In genomic region chr1:69662321-69662720, GRCh38 we compare ENCODE assay signal across 25 cellular contexts.
"Had no signal": no experiment of that assay in that cellular context is flagged by ENCODE, and none has a peak within 500 bp of the region (broad histone marks: within the 10 kb centered on the region; RNA-seq: fewer than 3 reads in every experiment).

No MANE protein-coding gene starts in this region.

- H3K4me1 ChIP-seq: heart right ventricle, left lung, lower lobe of right lung, sigmoid colon, suprapubic skin had no signal

- H3K27ac ChIP-seq: cardiac muscle cell, heart right ventricle, left lung, lower lobe of right lung, neutrophil, sigmoid colon, suprapubic skin had no signal

- H3K27me3 ChIP-seq: cardiac muscle cell, heart right ventricle, left lung, neutrophil, sigmoid colon, suprapubic skin, tibial nerve had no signal

- H3K36me3 ChIP-seq: cardiac muscle cell, heart right ventricle, left lung, lower lobe of right lung, neutrophil, sigmoid colon, suprapubic skin, tibial nerve had no signal

- H3K36me3 Mint-ChIP-seq: stimulated activated memory B cell treated with anti-CD40 and anti-IgM and Interleukin-4, amounts not matched to agents 10 μg/mL and 1 μg/mL and 100 μg/mL, for 72 hours had no signal

- H3K9me3 ChIP-seq: neutrophil, suprapubic skin had no signal

- H3K4me3 ChIP-seq: cardiac muscle cell, heart right ventricle, left lung, lower lobe of right lung, sigmoid colon, suprapubic skin, tibial nerve had no signal

- H3K27ac Mint-ChIP-seq: activated CD4-positive, alpha-beta T cell treated with anti-CD3 and anti-CD28 coated beads for 36 hours; activated naive CD4-positive, alpha-beta T cell treated with anti-CD3 and anti-CD28 coated beads, Interleukin-2, amount 50 U/mL, for 72 hours; activated T-cell treated with anti-CD3 and anti-CD28 coated beads, Interleukin-2, amount 50 U/mL, for 72 hours; nephron; progenitor cell of endocrine pancreas; stimulated activated memory B cell treated with anti-CD40 and anti-IgM and Interleukin-4, amounts not matched to agents 10 μg/mL and 1 μg/mL and 100 μg/mL, for 72 hours; stimulated activated naive CD8-positive, alpha-beta T cell treated with anti-CD3 and anti-CD28 coated beads, Interleukin-15, amount 100 ng/mL, for 72 hours had no signal

- H3K27me3 Mint-ChIP-seq: activated CD4-positive, alpha-beta T cell treated with anti-CD3 and anti-CD28 coated beads for 36 hours; brain; progenitor cell of endocrine pancreas; stimulated activated memory B cell treated with anti-CD40 and anti-IgM and Interleukin-4, amounts not matched to agents 10 μg/mL and 1 μg/mL and 100 μg/mL, for 72 hours; stimulated activated naive CD8-positive, alpha-beta T cell treated with anti-CD3 and anti-CD28 coated beads, Interleukin-15, amount 100 ng/mL, for 72 hours had no signal

- DNase-seq: activated CD4-positive, alpha-beta T cell treated with anti-CD3 and anti-CD28 coated beads for 36 hours; activated CD4-positive, CD25-positive, alpha-beta regulatory T cell; activated naive CD4-positive, alpha-beta T cell; activated T-cell treated with anti-CD3 and anti-CD28 coated beads for 4 hours; activated T-cell treated with anti-CD3 and anti-CD28 coated beads, Interleukin-2, amount 50 U/mL, for 72 hours; anterior cingulate cortex; cortex of kidney; heart right ventricle; kidney glomerular epithelial cell; left lung; lower lobe of right lung; sigmoid colon; small intestine; stimulated activated CD4-positive, alpha-beta T cell treated with anti-CD3 and anti-CD28 coated beads, Interleukin-4, amount 100 ng/mL, for 24 hours; stimulated activated naive CD8-positive, alpha-beta T cell treated with anti-CD3 and anti-CD28 coated beads, Interleukin-15, amount 100 ng/mL, for 72 hours; T-helper 1 cell had no signal

- H3K4me3 Mint-ChIP-seq: activated CD4-positive, alpha-beta T cell treated with anti-CD3 and anti-CD28 coated beads for 36 hours; activated T-cell treated with anti-CD3 and anti-CD28 coated beads, Interleukin-2, amount 50 U/mL, for 72 hours; brain; nephron; stimulated activated memory B cell treated with anti-CD40 and anti-IgM and Interleukin-4, amounts not matched to agents 10 μg/mL and 1 μg/mL and 100 μg/mL, for 72 hours; stimulated activated naive CD8-positive, alpha-beta T cell treated with anti-CD3 and anti-CD28 coated beads, Interleukin-15, amount 100 ng/mL, for 72 hours had no signal

- H3K4me1 Mint-ChIP-seq: nephron; stimulated activated memory B cell treated with anti-CD40 and anti-IgM and Interleukin-4, amounts not matched to agents 10 μg/mL and 1 μg/mL and 100 μg/mL, for 72 hours; stimulated activated naive CD8-positive, alpha-beta T cell treated with anti-CD3 and anti-CD28 coated beads, Interleukin-15, amount 100 ng/mL, for 72 hours had no signal

- ATAC-seq: activated CD4-positive, alpha-beta T cell treated with anti-CD3 and anti-CD28 coated beads for 36 hours; activated naive CD4-positive, alpha-beta T cell treated with anti-CD3 and anti-CD28 coated beads, Interleukin-2, amount 50 U/mL, for 72 hours; activated T-cell treated with anti-CD3 and anti-CD28 coated beads, Interleukin-2, amount 50 U/mL, for 72 hours; heart right ventricle; left lung; lower lobe of right lung; stimulated activated memory B cell treated with anti-CD40 and anti-IgM and Interleukin-4, amounts not matched to agents 10 μg/mL and 1 μg/mL and 100 μg/mL, for 72 hours; stimulated activated naive CD8-positive, alpha-beta T cell treated with anti-CD3 and anti-CD28 coated beads, Interleukin-15, amount 100 ng/mL, for 72 hours had no signal
